Comparison of ENCODE assay signal across 14 cellular contexts in genomic region chr4:13539721-13540445, GRCh38. TPM values are rescaled to one million over a fixed set of nuclear protein-coding genes. Genes with fewer than 3 reads are reported as not detected.
DNase-seq lines count a peak whose midpoint lies in the region; ATAC-seq and TF ChIP-seq lines count a peak whose summit lies in the region.
"Had no signal": no experiment of that assay in that cellular context is flagged by ENCODE, and none has a peak within 500 bp of the region (broad histone marks: within the 10 kb centered on the region; RNA-seq: fewer than 3 reads in every experiment).

No MANE protein-coding gene starts in this region.

- H4K20me1 ChIP-seq in mammary epithelial cell (ENCODE audit: insufficient read depth, low read length), result no peaks in the 10 kb centered on the region

- peak overlapping the region; percentile 12 for H3K4me3 Mint-ChIP-seq in activated CD8-positive, alpha-beta T cell treated with anti-CD3 and anti-CD28 coated beads for 36 hours
- peak overlapping the region; percentile 39 for H3K4me3 Mint-ChIP-seq in type B pancreatic cell

- peaks cover 80% of the 10 kb centered on the region for H3K27me3 Mint-ChIP-seq in activated CD8-positive, alpha-beta T cell treated with anti-CD3 and anti-CD28 coated beads for 36 hours
- H3K27me3 Mint-ChIP-seq in type B pancreatic cell, result peaks cover 88% of the 10 kb centered on the region

- H3K4me1 ChIP-seq in left ventricle myocardium inferior (peaks cover 56% of the 10 kb centered on the region), mammary epithelial cell (ENCODE audit: insufficient read depth, low read length) (peaks cover 14% of the 10 kb centered on the region)

- DNase-seq in left ventricle myocardium inferior (no peak), cardiac septum (ENCODE audit: low spot score) (no peak), left kidney (ENCODE audit: low read depth, low spot score) (peak; percentile 34), type B pancreatic cell (ENCODE audit: extremely low spot score, unreplicated experiment) (peak; percentile 64), mammary epithelial cell (no peak), cerebellar nuclear complex (lab: John Stamatoyannopoulos, UW) (no peak)
- no peak for DNase-seq in activated CD8-positive, alpha-beta T cell treated with anti-CD3 and anti-CD28 coated beads for 36 hours
- DNase-seq: activated CD4-positive, CD25-positive, alpha-beta regulatory T cell treated with anti-CD3 and anti-CD28 coated beads, Interleukin-2, amount 50 U/mL, for 72 hours; hypothalamus; MV-4-11; ovary had no signal

- H3K27ac ChIP-seq in left ventricle myocardium inferior (replicated peaks) (no peak overlapping the region), mammary epithelial cell (ENCODE audit: insufficient read depth, low read depth, low read length) (no peak overlapping the region)
- H3K27ac ChIP-seq: BLaER1, ovary had no signal

- peaks cover 4% of the 10 kb centered on the region for H3K9me3 Mint-ChIP-seq in activated CD8-positive, alpha-beta T cell treated with anti-CD3 and anti-CD28 coated beads for 36 hours
- no peaks in the 10 kb centered on the region for H3K9me3 Mint-ChIP-seq in type B pancreatic cell

- H3K36me3 ChIP-seq in left ventricle myocardium inferior (no peaks in the 10 kb centered on the region), mammary epithelial cell (ENCODE audit: insufficient read depth, low read length) (no peaks in the 10 kb centered on the region)
- H3K36me3 ChIP-seq: BLaER1, ovary had no signal

- no peak overlapping the region for H2AFZ ChIP-seq in mammary epithelial cell (ENCODE audit: low read depth, low read length)

- H3K9ac ChIP-seq in mammary epithelial cell (ENCODE audit: insufficient read depth, low read length), result no peak overlapping the region
- H3K9ac ChIP-seq: BLaER1 had no signal

- 21% methylated on average over 38 of the region's 39 CpGs for WGBS in mammary epithelial cell (ENCODE audit: low coverage, missing lambda C conversion rate)

- in situ Hi-C loops in mammary epithelial cell (cut with MboI; ENCODE audit: low sequenced_read_pairs in 2 of 2), result no loop called here

- CTCF ChIA-PET in activated CD8-positive, alpha-beta T cell treated with anti-CD3 and anti-CD28 coated beads for 36 hours (lab: Charles Lee), result interaction anchor here (3.9 to 5.2 kb wide), 2 partner anchors 11 to 16 kb away, joined by 17 to 31 read pairs; no protein-coding TSS in a partner anchor
- CTCF ChIA-PET in mammary epithelial cell (lab: Charles Lee; ENCODE audit: low non-redundant PET), result no interaction called here

- no peak for TF ChIP-seq CTCF in left ventricle myocardium inferior (IDR thresholded peaks at IDR 0.05; ENCODE audit: borderline replicate concordance)
- no peak for TF ChIP-seq CTCF in activated CD8-positive, alpha-beta T cell treated with anti-CD3 and anti-CD28 coated beads for 36 hours (IDR thresholded peaks at IDR 0.05)
- no peak for TF ChIP-seq CTCF in type B pancreatic cell (conservative IDR thresholded peaks at IDR 0.05)
- no peak for TF ChIP-seq CTCF in mammary epithelial cell (conservative IDR thresholded peaks at IDR 0.05 in 1 of 2, IDR thresholded peaks at IDR 0.05 in 1 of 2; ENCODE audit: extremely low read depth in 1 of 2, insufficient read depth in 1 of 2, low read depth in 1 of 2, low read length in 2 of 2)

- H3K4me1 Mint-ChIP-seq in activated CD8-positive, alpha-beta T cell treated with anti-CD3 and anti-CD28 coated beads for 36 hours (ENCODE audit: low read depth), result peaks cover 44% of the 10 kb centered on the region
- peaks cover 4% of the 10 kb centered on the region for H3K4me1 Mint-ChIP-seq in type B pancreatic cell (ENCODE audit: unreplicated experiment)

- H3K9me3 ChIP-seq in left ventricle myocardium inferior (replicated peaks) (no peaks in the 10 kb centered on the region), mammary epithelial cell (replicated peaks; ENCODE audit: insufficient read depth, low read length) (peaks cover 3% of the 10 kb centered on the region)
- H3K9me3 ChIP-seq: ovary had no signal

- dilution Hi-C loops in mammary epithelial cell (cut with HindIII; ENCODE audit: low sequenced_read_pairs), result loop anchor here (25.0 kb wide), 1 partner anchor 678 kb away; no protein-coding TSS in a partner anchor

- ATAC-seq in activated CD8-positive, alpha-beta T cell treated with anti-CD3 and anti-CD28 coated beads for 36 hours, result no peak
- no peak for ATAC-seq in HG02610 (IDR thresholded peaks at IDR 0.05; ENCODE audit: unreplicated experiment)
- ATAC-seq: activated naive CD4-positive, alpha-beta T cell treated with anti-CD3 and anti-CD28 coated beads, Interleukin-2, amount 50 U/mL, for 72 hours had no signal

- POLR2A ChIA-PET in activated CD8-positive, alpha-beta T cell treated with anti-CD3 and anti-CD28 coated beads for 36 hours (lab: Charles Lee), result interaction anchor here (1.0 kb wide), 1 partner anchor 12 kb away, joined by 3 read pairs; no protein-coding TSS in a partner anchor

- no peak overlapping the region for H3K4me2 ChIP-seq in mammary epithelial cell (ENCODE audit: insufficient read depth, low read depth, low read length)
- H3K4me2 ChIP-seq: BLaER1 had no signal

- H3K27me3 ChIP-seq in left ventricle myocardium inferior (ENCODE audit: low read depth) (peaks cover 100% of the 10 kb centered on the region), mammary epithelial cell (ENCODE audit: insufficient read depth, low read length) (peaks cover 65% of the 10 kb centered on the region)

- BruUV-seq in mammary epithelial cell (replicated peaks; lab: Mats Ljungman, UMichigan), result no TSS peak

- intact Hi-C loops in left ventricle myocardium inferior (cut with micrococcal nuclease), result no loop called here
- intact Hi-C loops in cardiac septum (cut with DNase I), result no loop called here
- intact Hi-C loops in activated CD8-positive, alpha-beta T cell treated with anti-CD3 and anti-CD28 coated beads for 36 hours (cut with micrococcal nuclease), result no loop called here
- intact Hi-C loops in mammary epithelial cell (cut with micrococcal nuclease), result no loop called here

- peak overlapping the region; percentile 6 for H3K4me3 ChIP-seq in left ventricle myocardium inferior
- no peak overlapping the region for H3K4me3 ChIP-seq in mammary epithelial cell (replicated peaks in 1 of 3; ENCODE audit: insufficient read depth in 1 of 3, low read depth in 2 of 3, low read length in 3 of 3)
- H3K4me3 ChIP-seq: BLaER1, ovary had no signal

- peaks cover 4% of the 10 kb centered on the region for H3K36me3 Mint-ChIP-seq in activated CD8-positive, alpha-beta T cell treated with anti-CD3 and anti-CD28 coated beads for 36 hours (ENCODE audit: low read depth)
- H3K36me3 Mint-ChIP-seq in type B pancreatic cell, result no peaks in the 10 kb centered on the region

- no peaks in the 10 kb centered on the region for H3K79me2 ChIP-seq in mammary epithelial cell (ENCODE audit: insufficient read depth, low read length)

- H3K27ac Mint-ChIP-seq in activated CD8-positive, alpha-beta T cell treated with anti-CD3 and anti-CD28 coated beads for 36 hours, result no peak overlapping the region
- no peak overlapping the region for H3K27ac Mint-ChIP-seq in type B pancreatic cell

RNA-seq across cellular contexts. Expression of gene NKX3-2, which starts 4.4 kb away (rescaled TPM):
- total RNA-seq in left ventricle myocardium inferior (not detected), cardiac septum (0.30 TPM), type B pancreatic cell (ENCODE audit: low replicate concordance) (0.79 and 6.0 TPM in 2 replicates), mammary epithelial cell (under 1 TPM in 1 of 2 donors, not detected in 1; 0.17 TPM)
- not detected for total RNA-seq in activated CD8-positive, alpha-beta T cell treated with anti-CD3 and anti-CD28 coated beads for 36 hours
- 0.03 TPM for polyA plus RNA-seq in mammary epithelial cell
- not detected for polyA minus RNA-seq in mammary epithelial cell
- total RNA-seq: activated naive CD4-positive, alpha-beta T cell treated with anti-CD3 and anti-CD28 coated beads, Interleukin-2, amount 50 U/mL, for 72 hours had no signal

RNA-seq across cellular contexts. Expression of gene RAB28, which starts 55.7 kb away (rescaled TPM):
- 25.9 TPM for total RNA-seq in left ventricle myocardium inferior
- 25.9 TPM for total RNA-seq in cardiac septum
- total RNA-seq in activated CD8-positive, alpha-beta T cell treated with anti-CD3 and anti-CD28 coated beads for 36 hours, result 10 to 100 TPM; 12.5 to 13.1 TPM
- total RNA-seq in type B pancreatic cell (ENCODE audit: low replicate concordance), result 16.4 and 20.8 TPM in 2 replicates
- 10 to 100 TPM; 13.0 to 20.0 TPM for total RNA-seq in mammary epithelial cell
- polyA plus RNA-seq in mammary epithelial cell, result 9.6 TPM
- not detected for polyA minus RNA-seq in mammary epithelial cell

Comparison
In these comparisons a context has a peak if more than half of its experiments do, and no peak if none do; other contexts are left out.
1. DNase-seq: peak in left kidney (single experiment) and type B pancreatic cell (single experiment); none in left ventricle myocardium inferior (single experiment), cardiac septum (single experiment), activated CD8-positive, alpha-beta T cell treated with anti-CD3 and anti-CD28 coated beads for 36 hours (single experiment), mammary epithelial cell (single experiment) and cerebellar nuclear complex (0 of 2).